In genomic region chr1:39696448-39696847, GRCh38 we compare ENCODE assay signal across 2 cellular contexts.
A peak's percentile ranks its signal among the peaks of the same experiment; 100 is the strongest.
TF ChIP-seq lines count a peak whose summit lies in the region.

No MANE protein-coding gene starts in this region.

TF ChIP-seq in HEK293, 187 proteins besides CTCF, POLR2A, EP300 and RAD21:
- TF ChIP-seq BCL11A (tag by site-specific recombination; IDR thresholded peaks at IDR 0.05; ENCODE audit: low read depth), result no peak
- 0 out of 2 replicates have a peak, but pooled peaks have one; percentile 26 for TF ChIP-seq ZNF366 (tag by site-specific recombination; conservative IDR thresholded peaks at IDR 0.05)
- no peak for TF ChIP-seq ZNF155 (tag by site-specific recombination; IDR thresholded peaks at IDR 0.05)
- TF ChIP-seq GFI1B (tag by site-specific recombination; IDR thresholded peaks at IDR 0.05), result 0 out of 2 replicates have a peak, but pooled peaks have one; percentile 29
- no peak for TF ChIP-seq ZNF362 (tag by site-specific recombination; IDR thresholded peaks at IDR 0.05)

TF ChIP-seq in GM12878, 131 proteins besides CTCF, POLR2A, EP300 and RAD21:
- TF ChIP-seq ZZZ3 (IDR thresholded peaks at IDR 0.05; ENCODE audit: control insufficient read depth, insufficient read length, low read depth), result peak; percentile 13
- TF ChIP-seq CEBPZ (IDR thresholded peaks at IDR 0.05; ENCODE audit: low read depth, low read length), result no peak
